ENCODE assay signal across 26 cellular contexts in the genomic region with DNA sequence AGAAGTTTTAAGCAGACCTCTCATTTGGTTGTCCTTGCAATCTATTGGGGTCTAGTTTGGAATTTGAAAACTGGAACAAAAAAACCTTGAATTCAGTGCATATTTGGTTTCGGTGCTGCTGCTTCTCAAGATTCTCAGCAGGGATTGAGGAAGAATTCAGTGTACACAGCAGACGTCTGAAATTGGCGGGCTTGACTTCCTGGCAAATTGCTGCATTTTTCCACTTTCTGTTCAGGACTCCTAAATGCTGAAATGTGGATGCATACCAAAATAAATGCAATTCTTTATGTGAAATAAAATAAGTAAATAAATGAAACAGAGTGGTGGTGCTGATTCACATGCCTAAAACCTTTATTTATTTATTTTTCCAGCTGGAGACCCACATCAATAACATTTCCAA.
A peak's percentile ranks its signal among the peaks of the same experiment; 100 is the strongest.
DNase-seq lines count a peak whose midpoint lies in the region; ATAC-seq and TF ChIP-seq lines count a peak whose summit lies in the region.
"Had no signal": no experiment of that assay in that cellular context is flagged by ENCODE, and none has a peak within 500 bp of the region (broad histone marks: within the 10 kb centered on the region; RNA-seq: fewer than 3 reads in every experiment).

No MANE protein-coding gene starts in this region.

- H4K20me1 ChIP-seq in GM23338 (replicated peaks; ENCODE audit: insufficient read depth) (no peaks in the 10 kb centered on the region), OCI-LY7 (ENCODE audit: insufficient read depth, low read length) (no peaks in the 10 kb centered on the region)
- H4K20me1 ChIP-seq: BLaER1 treated with 17β-estradiol and CSF1 and Interleukin-3, amounts not matched to agents 10 nM and 100 nM had no signal

- intact Hi-C loops in OCI-LY7 (cut with micrococcal nuclease; ENCODE audit: unreplicated experiment) (no loop called here), MCF 10A (cut with micrococcal nuclease) (no loop called here)

- H3K27me3 ChIP-seq in GM23338 (ENCODE audit: insufficient read depth) = no peaks in the 10 kb centered on the region
- H3K27me3 ChIP-seq: BLaER1 treated with 17β-estradiol and CSF1 and Interleukin-3, amounts not matched to agents 10 nM and 100 nM; SJCRH30 had no signal

- peaks cover 6% of the 10 kb centered on the region; the same call in 1 of the 3 replicates for H3K36me3 Mint-ChIP-seq in GM23338 (ENCODE audit: low read depth)
- no peaks in the 10 kb centered on the region for H3K36me3 Mint-ChIP-seq in MCF 10A (ENCODE audit: insufficient read depth, unreplicated experiment)

- H3K4me1 ChIP-seq in GM23338 (ENCODE audit: insufficient read depth) (peaks cover 9% of the 10 kb centered on the region; the same call in 1 of the 2 replicates), OCI-LY7 (ENCODE audit: insufficient read depth, low read length, poor library complexity, severe bottlenecking) (no peaks in the 10 kb centered on the region)
- H3K4me1 ChIP-seq: BLaER1 treated with 17β-estradiol and CSF1 and Interleukin-3, amounts not matched to agents 10 nM and 100 nM; SJCRH30 had no signal

- H3K4me3 Mint-ChIP-seq in GM23338 = no peak overlapping the region
- H3K4me3 Mint-ChIP-seq in MCF 10A (ENCODE audit: unreplicated experiment) = no peak overlapping the region
- H3K4me3 Mint-ChIP-seq: CD4-positive, alpha-beta T cell; IgD-negative memory B cell had no signal

- in situ Hi-C loops in astrocyte of the spinal cord (cut with HindIII; ENCODE audit: low sequenced_read_pairs) = no loop called here

- DNase-seq in GM23338 (ENCODE audit: low spot score) (no peak), astrocyte of the spinal cord (ENCODE audit: low read depth, low spot score) (peak; percentile 67), globus pallidus (ENCODE audit: low spot score) (peak; percentile 2), NCI-H1105 (lab: John Stamatoyannopoulos, UW) (no peak), H4 (ENCODE audit: low spot score) (no peak), OCI-LY7 (ENCODE audit: low spot score) (no peak), MCF 10A (ENCODE audit: unreplicated experiment) (no peak)
- DNase-seq: AML-193; CD4-positive, alpha-beta T cell; COR-L47; DMS79; EL; NCI-H1092; NCI-H1436 treated with DMSO at 0.1 percent for 48 hours; NCI-H187 treated with DMSO at 0.1 percent for 48 hours; NCI-H446 treated with DMSO at 0.1 percent for 48 hours; NCI-H526; NCI-H82; NK-92 treated with Interleukin-12 subunit alpha and Interleukin-12 subunit beta, amount 100 ng/mL, for 24 hours; PC-9; SJCRH30 had no signal

- CTCF ChIA-PET in OCI-LY7 (lab: Charles Lee; ENCODE audit: unreplicated experiment) = no interaction called here
- CTCF ChIA-PET in MCF 10A (lab: Yijun Ruan, JAX) = no interaction called here

- peaks cover 5% of the 10 kb centered on the region for H3K9me3 Mint-ChIP-seq in GM23338
- no peaks in the 10 kb centered on the region for H3K9me3 Mint-ChIP-seq in MCF 10A (ENCODE audit: unreplicated experiment)

- POLR2A ChIA-PET in OCI-LY7 (lab: Charles Lee) (no interaction called here), MCF 10A (lab: Yijun Ruan, JAX) (no interaction called here)

- H3K4me1 Mint-ChIP-seq in GM23338 (peaks cover 8% of the 10 kb centered on the region; the same call in 1 of the 3 replicates), MCF 10A (ENCODE audit: insufficient read depth, unreplicated experiment) (no peaks in the 10 kb centered on the region)
- H3K4me1 Mint-ChIP-seq: IgD-negative memory B cell had no signal

- H3K4me3 ChIP-seq in GM23338 (no peak overlapping the region), astrocyte of the spinal cord (ENCODE audit: low read depth, low read length) (no peak overlapping the region), OCI-LY7 (ENCODE audit: low read depth, low read length, poor library complexity, severe bottlenecking) (no peak overlapping the region)
- H3K4me3 ChIP-seq: BLaER1 treated with 17β-estradiol and CSF1 and Interleukin-3, amounts not matched to agents 10 nM and 100 nM; PC-9; SJCRH30 had no signal

- no peaks in the 10 kb centered on the region for H3K79me2 ChIP-seq in GM23338 (replicated peaks; ENCODE audit: insufficient read depth)
- H3K79me2 ChIP-seq in OCI-LY7 (ENCODE audit: insufficient read depth, low read depth, low read length) = no peaks in the 10 kb centered on the region

- no peak for TF ChIP-seq CTCF in GM23338 (conservative IDR thresholded peaks at IDR 0.05; ENCODE audit: low read depth in 2 of 2)
- no peak for TF ChIP-seq CTCF in astrocyte of the spinal cord (IDR thresholded peaks at IDR 0.05; ENCODE audit: low read depth, low read length)
- no peak for TF ChIP-seq CTCF in OCI-LY7 (conservative IDR thresholded peaks at IDR 0.05; ENCODE audit: low read length)
- TF ChIP-seq CTCF in MCF 10A (IDR thresholded peaks at IDR 0.05; ENCODE audit: unreplicated experiment) = no peak

- H3K9me3 ChIP-seq in OCI-LY7 (ENCODE audit: low read length) = no peaks in the 10 kb centered on the region
- H3K9me3 ChIP-seq: SJCRH30 had no signal

- H3K9me2 ChIP-seq in GM23338 (ENCODE audit: insufficient read depth) (no peaks in the 10 kb centered on the region), OCI-LY7 (ENCODE audit: insufficient read depth, low read length) (no peaks in the 10 kb centered on the region)

- ATAC-seq in GM23338 = no peak
- ATAC-seq: Right ventricle myocardium inferior had no signal

- H3K27me3 Mint-ChIP-seq in GM23338 (ENCODE audit: insufficient read depth, low read depth, poor library complexity) (no peaks in the 10 kb centered on the region), MCF 10A (ENCODE audit: insufficient read depth, unreplicated experiment) (peaks cover 77% of the 10 kb centered on the region)
- H3K27me3 Mint-ChIP-seq: CD4-positive, alpha-beta T cell had no signal

- H3F3A ChIP-seq in GM23338 (replicated peaks; ENCODE audit: low read depth) = no peaks in the 10 kb centered on the region

- H2AFZ ChIP-seq in GM23338 (peak overlapping the region; percentile 39; the same call in 1 of the 2 replicates), OCI-LY7 (ENCODE audit: low read length) (no peak overlapping the region)
- H2AFZ ChIP-seq: PC-9 had no signal

- BruUV-seq in OCI-LY7 (replicated peaks; lab: Mats Ljungman, UMichigan) = no TSS peak
- BruUV-seq in MCF 10A (replicated peaks; lab: Mats Ljungman, UMichigan) = no TSS peak

- no peak overlapping the region for H3K4me2 ChIP-seq in GM23338
- H3K4me2 ChIP-seq in OCI-LY7 (ENCODE audit: low read length) = no peak overlapping the region
- H3K4me2 ChIP-seq: BLaER1 treated with 17β-estradiol and CSF1 and Interleukin-3, amounts not matched to agents 10 nM and 100 nM; KMS-11; PC-9 had no signal

- H3K36me3 ChIP-seq in GM23338 (ENCODE audit: insufficient read depth) = no peaks in the 10 kb centered on the region
- no peaks in the 10 kb centered on the region for H3K36me3 ChIP-seq in OCI-LY7 (ENCODE audit: insufficient read depth, low read length)
- H3K36me3 ChIP-seq: BLaER1 treated with 17β-estradiol and CSF1 and Interleukin-3, amounts not matched to agents 10 nM and 100 nM; SJCRH30 had no signal

- H3K27ac Mint-ChIP-seq in GM23338 = no peak overlapping the region
- no peak overlapping the region for H3K27ac Mint-ChIP-seq in MCF 10A (ENCODE audit: low read depth, unreplicated experiment)
- H3K27ac Mint-ChIP-seq: CD4-positive, alpha-beta T cell; IgD-negative memory B cell had no signal

- H3K27ac ChIP-seq in GM23338 (ENCODE audit: low read depth) (no peak overlapping the region), OCI-LY7 (ENCODE audit: low read depth, low read length, poor library complexity, severe bottlenecking) (no peak overlapping the region)
- H3K27ac ChIP-seq: BLaER1 treated with 17β-estradiol and CSF1 and Interleukin-3, amounts not matched to agents 10 nM and 100 nM; HL-60; KMS-11; PC-9; SJCRH30 had no signal

TF ChIP-seq in GM23338, 12 proteins besides CTCF, POLR2A, EP300 and RAD21:
- TF ChIP-seq STAT1 (IDR thresholded peaks at IDR 0.05; ENCODE audit: unreplicated experiment) (no peak), NANOG (IDR thresholded peaks at IDR 0.05; ENCODE audit: borderline replicate concordance) (no peak)
- TF ChIP-seq, protein P1, sequence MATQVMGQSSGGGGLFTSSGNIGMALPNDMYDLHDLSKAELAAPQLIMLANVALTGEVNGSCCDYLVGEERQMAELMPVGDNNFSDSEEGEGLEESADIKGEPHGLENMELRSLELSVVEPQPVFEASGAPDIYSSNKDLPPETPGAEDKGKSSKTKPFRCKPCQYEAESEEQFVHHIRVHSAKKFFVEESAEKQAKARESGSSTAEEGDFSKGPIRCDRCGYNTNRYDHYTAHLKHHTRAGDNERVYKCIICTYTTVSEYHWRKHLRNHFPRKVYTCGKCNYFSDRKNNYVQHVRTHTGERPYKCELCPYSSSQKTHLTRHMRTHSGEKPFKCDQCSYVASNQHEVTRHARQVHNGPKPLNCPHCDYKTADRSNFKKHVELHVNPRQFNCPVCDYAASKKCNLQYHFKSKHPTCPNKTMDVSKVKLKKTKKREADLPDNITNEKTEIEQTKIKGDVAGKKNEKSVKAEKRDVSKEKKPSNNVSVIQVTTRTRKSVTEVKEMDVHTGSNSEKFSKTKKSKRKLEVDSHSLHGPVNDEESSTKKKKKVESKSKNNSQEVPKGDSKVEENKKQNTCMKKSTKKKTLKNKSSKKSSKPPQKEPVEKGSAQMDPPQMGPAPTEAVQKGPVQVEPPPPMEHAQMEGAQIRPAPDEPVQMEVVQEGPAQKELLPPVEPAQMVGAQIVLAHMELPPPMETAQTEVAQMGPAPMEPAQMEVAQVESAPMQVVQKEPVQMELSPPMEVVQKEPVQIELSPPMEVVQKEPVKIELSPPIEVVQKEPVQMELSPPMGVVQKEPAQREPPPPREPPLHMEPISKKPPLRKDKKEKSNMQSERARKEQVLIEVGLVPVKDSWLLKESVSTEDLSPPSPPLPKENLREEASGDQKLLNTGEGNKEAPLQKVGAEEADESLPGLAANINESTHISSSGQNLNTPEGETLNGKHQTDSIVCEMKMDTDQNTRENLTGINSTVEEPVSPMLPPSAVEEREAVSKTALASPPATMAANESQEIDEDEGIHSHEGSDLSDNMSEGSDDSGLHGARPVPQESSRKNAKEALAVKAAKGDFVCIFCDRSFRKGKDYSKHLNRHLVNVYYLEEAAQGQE (IDR thresholded peaks at IDR 0.05; ENCODE audit: unreplicated experiment) = no peak

Comparison
In these comparisons a context has a peak if more than half of its experiments do, and no peak if none do; other contexts are left out.
1. DNase-seq: peak in astrocyte of the spinal cord (single experiment) and globus pallidus (single experiment); none in GM23338 (single experiment), NCI-H1105 (single experiment), H4 (single experiment), OCI-LY7 (single experiment) and MCF 10A (single experiment).